Comparison of ENCODE assay signal across 25 cellular contexts in genomic region chr5:111119856-111120255, GRCh38. TPM values are rescaled to one million over a fixed set of nuclear protein-coding genes. Genes with fewer than 3 reads are reported as not detected.
A peak's percentile ranks its signal among the peaks of the same experiment; 100 is the strongest.
DNase-seq lines count a peak whose midpoint lies in the region; ATAC-seq lines count a peak whose summit lies in the region.
"Had no signal": no experiment of that assay in that cellular context is flagged by ENCODE, and none has a peak within 500 bp of the region (broad histone marks: within the 10 kb centered on the region; RNA-seq: fewer than 3 reads in every experiment).

No MANE protein-coding gene starts in this region.

- H3K4me3 Mint-ChIP-seq in activated T-cell treated with anti-CD3 and anti-CD28 coated beads, Interleukin-2, amount 50 U/mL, for 4 hours = no peak overlapping the region
- no peak overlapping the region for H3K4me3 Mint-ChIP-seq in stimulated activated memory B cell treated with anti-CD40 and anti-IgM and Interleukin-4, amounts not matched to agents 10 μg/mL and 1 μg/mL and 100 μg/mL, for 72 hours
- no peak overlapping the region for H3K4me3 Mint-ChIP-seq in natural killer cell treated with Interleukin-12 subunit alpha and Interleukin-12 subunit beta and Interleukin-15 and Interleukin-18, amount 100 ng/mL, for 72 hours
- H3K4me3 Mint-ChIP-seq: activated naive CD8-positive, alpha-beta T cell had no signal

- H3K4me1 Mint-ChIP-seq in activated T-cell treated with anti-CD3 and anti-CD28 coated beads, Interleukin-2, amount 50 U/mL, for 4 hours (ENCODE audit: low read depth) = peaks cover 2% of the 10 kb centered on the region
- H3K4me1 Mint-ChIP-seq in stimulated activated memory B cell treated with anti-CD40 and anti-IgM and Interleukin-4, amounts not matched to agents 10 μg/mL and 1 μg/mL and 100 μg/mL, for 72 hours = no peaks in the 10 kb centered on the region
- H3K4me1 Mint-ChIP-seq in natural killer cell treated with Interleukin-12 subunit alpha and Interleukin-12 subunit beta and Interleukin-15 and Interleukin-18, amount 100 ng/mL, for 72 hours (ENCODE audit: low read depth in 2 of 2) = peaks cover 4% of the 10 kb centered on the region in 2 donors

- H3K27ac Mint-ChIP-seq in stimulated activated memory B cell treated with anti-CD40 and anti-IgM and Interleukin-4, amounts not matched to agents 10 μg/mL and 1 μg/mL and 100 μg/mL, for 72 hours = no peak overlapping the region
- no peak overlapping the region for H3K27ac Mint-ChIP-seq in natural killer cell treated with Interleukin-12 subunit alpha and Interleukin-12 subunit beta and Interleukin-15 and Interleukin-18, amount 100 ng/mL, for 72 hours
- H3K27ac Mint-ChIP-seq: activated naive CD8-positive, alpha-beta T cell; progenitor cell of endocrine pancreas had no signal

- H3K36me3 Mint-ChIP-seq in activated T-cell treated with anti-CD3 and anti-CD28 coated beads, Interleukin-2, amount 50 U/mL, for 4 hours (ENCODE audit: insufficient read depth) = peaks cover 51% of the 10 kb centered on the region
- H3K36me3 Mint-ChIP-seq in stimulated activated memory B cell treated with anti-CD40 and anti-IgM and Interleukin-4, amounts not matched to agents 10 μg/mL and 1 μg/mL and 100 μg/mL, for 72 hours = peaks cover 48% of the 10 kb centered on the region
- peaks cover 27% of the 10 kb centered on the region for H3K36me3 Mint-ChIP-seq in natural killer cell treated with Interleukin-12 subunit alpha and Interleukin-12 subunit beta and Interleukin-15 and Interleukin-18, amount 100 ng/mL, for 72 hours

- no peaks in the 10 kb centered on the region for H3K27me3 Mint-ChIP-seq in activated T-cell treated with anti-CD3 and anti-CD28 coated beads, Interleukin-2, amount 50 U/mL, for 4 hours (ENCODE audit: low read depth)
- H3K27me3 Mint-ChIP-seq in stimulated activated memory B cell treated with anti-CD40 and anti-IgM and Interleukin-4, amounts not matched to agents 10 μg/mL and 1 μg/mL and 100 μg/mL, for 72 hours = no peaks in the 10 kb centered on the region
- no peaks in the 10 kb centered on the region for H3K27me3 Mint-ChIP-seq in natural killer cell treated with Interleukin-12 subunit alpha and Interleukin-12 subunit beta and Interleukin-15 and Interleukin-18, amount 100 ng/mL, for 72 hours
- H3K27me3 Mint-ChIP-seq: activated naive CD8-positive, alpha-beta T cell; progenitor cell of endocrine pancreas had no signal

- DNase-seq in activated T-cell treated with anti-CD3 and anti-CD28 coated beads, Interleukin-2, amount 50 U/mL, for 4 hours = no peak
- DNase-seq in activated T-cell treated with anti-CD3 and anti-CD28 coated beads for 4 hours (no peak), AG20443 (ENCODE audit: low spot score) (no peak), SIG-M5 (lab: John Stamatoyannopoulos, UW) (no peak)
- no peak for DNase-seq in natural killer cell treated with Interleukin-12 subunit alpha and Interleukin-12 subunit beta and Interleukin-15 and Interleukin-18, amount 100 ng/mL, for 72 hours (ENCODE audit: low spot score)
- DNase-seq: activated CD4-positive, CD25-positive, alpha-beta regulatory T cell; BE2C; central memory CD4-positive, alpha-beta T cell; dermis blood vessel endothelial cell; gastrocnemius medialis; hypothalamus; left lung; mesendoderm; NCI-H1436; NCI-H510A treated with DMSO at 0.1 percent for 48 hours; PC-3; Right ventricle myocardium superior; upper lobe of right lung had no signal

- peak; percentile 53 to 65 for ATAC-seq in activated T-cell treated with anti-CD3 and anti-CD28 coated beads, Interleukin-2, amount 50 U/mL, for 4 hours
- peak; percentile 44 for ATAC-seq in GM18907 (IDR thresholded peaks at IDR 0.05; ENCODE audit: unreplicated experiment)
- ATAC-seq in HG02852 (IDR thresholded peaks at IDR 0.05; ENCODE audit: unreplicated experiment) = peak; percentile 57
- peak; percentile 27 for ATAC-seq in stimulated activated memory B cell treated with anti-CD40 and anti-IgM and Interleukin-4, amounts not matched to agents 10 μg/mL and 1 μg/mL and 100 μg/mL, for 72 hours
- no peak for ATAC-seq in natural killer cell treated with Interleukin-12 subunit alpha and Interleukin-12 subunit beta and Interleukin-15 and Interleukin-18, amount 100 ng/mL, for 72 hours
- ATAC-seq: gastrocnemius medialis, GM12878, left lung, sciatic nerve, upper lobe of right lung had no signal

- H3K9me3 Mint-ChIP-seq in activated T-cell treated with anti-CD3 and anti-CD28 coated beads, Interleukin-2, amount 50 U/mL, for 4 hours = no peaks in the 10 kb centered on the region
- H3K9me3 Mint-ChIP-seq in stimulated activated memory B cell treated with anti-CD40 and anti-IgM and Interleukin-4, amounts not matched to agents 10 μg/mL and 1 μg/mL and 100 μg/mL, for 72 hours = no peaks in the 10 kb centered on the region
- H3K9me3 Mint-ChIP-seq in natural killer cell treated with Interleukin-12 subunit alpha and Interleukin-12 subunit beta and Interleukin-15 and Interleukin-18, amount 100 ng/mL, for 72 hours = no peaks in the 10 kb centered on the region

RNA-seq across cellular contexts. Expression of gene WDR36, which starts 27.7 kb away (rescaled TPM):
- total RNA-seq in activated T-cell treated with anti-CD3 and anti-CD28 coated beads, Interleukin-2, amount 50 U/mL, for 4 hours = 10 to 100 TPM; 90.0 to 98.2 (median 92.1) TPM
- 10 to 100 TPM; 34.7 to 45.0 TPM for total RNA-seq in natural killer cell treated with Interleukin-12 subunit alpha and Interleukin-12 subunit beta and Interleukin-15 and Interleukin-18, amount 100 ng/mL, for 72 hours

RNA-seq across cellular contexts. Expression of gene TSLP, which starts 48.3 kb away (rescaled TPM):
- total RNA-seq in activated T-cell treated with anti-CD3 and anti-CD28 coated beads, Interleukin-2, amount 50 U/mL, for 4 hours = under 1 TPM; 0.20 to 0.30 (median 0.21) TPM
- not detected for total RNA-seq in natural killer cell treated with Interleukin-12 subunit alpha and Interleukin-12 subunit beta and Interleukin-15 and Interleukin-18, amount 100 ng/mL, for 72 hours
- total RNA-seq: GM12878, PC-3, progenitor cell of endocrine pancreas had no signal

Comparison
In these comparisons a context has a peak if more than half of its experiments do, and no peak if none do; other contexts are left out.
1. ATAC-seq: peak in activated T-cell treated with anti-CD3 and anti-CD28 coated beads, Interleukin-2, amount 50 U/mL, for 4 hours (2 of 2), GM18907 (single experiment), HG02852 (single experiment) and stimulated activated memory B cell treated with anti-CD40 and anti-IgM and Interleukin-4, amounts not matched to agents 10 μg/mL and 1 μg/mL and 100 μg/mL, for 72 hours (single experiment); none in natural killer cell treated with Interleukin-12 subunit alpha and Interleukin-12 subunit beta and Interleukin-15 and Interleukin-18, amount 100 ng/mL, for 72 hours (0 of 2).